8 cellular contexts compared by ENCODE assay signal in genomic region chr15:74950078-74951000, GRCh38. TPM values are rescaled to one million over a fixed set of nuclear protein-coding genes. Genes with fewer than 3 reads are reported as not detected.
DNase-seq lines count a peak whose midpoint lies in the region; ATAC-seq and TF ChIP-seq lines count a peak whose summit lies in the region.

No MANE protein-coding gene starts in this region.

- no peaks in the 10 kb centered on the region for H3K9me3 ChIP-seq in WERI-Rb-1 (ENCODE audit: severe bottlenecking)
- no peaks in the 10 kb centered on the region for H3K9me3 ChIP-seq in breast epithelium

- TF ChIP-seq CTCF in WERI-Rb-1 (IDR thresholded peaks at IDR 0.05; ENCODE audit: low read depth, low read length) (peak; percentile 98), breast epithelium (IDR thresholded peaks at IDR 0.05) (peak; percentile 99), kidney epithelial cell (IDR thresholded peaks at IDR 0.05; ENCODE audit: insufficient read depth, low read length, poor library complexity, severe bottlenecking) (peak; percentile 99)

- H3K36me3 ChIP-seq in WERI-Rb-1 (no peaks in the 10 kb centered on the region), breast epithelium (no peaks in the 10 kb centered on the region), kidney epithelial cell (ENCODE audit: control insufficient read depth, insufficient read depth, low read length) (no peaks in the 10 kb centered on the region)

- no peak for TF ChIP-seq POLR2A in breast epithelium (IDR thresholded peaks at IDR 0.05)

- DNase-seq in NCI-H524 (lab: John Stamatoyannopoulos, UW): peak; percentile 68 to 86
- no peak for DNase-seq in NCI-H524 treated with DMSO at 0.1 percent for 48 hours (lab: John Stamatoyannopoulos, UW)
- peak; percentile 27 for DNase-seq in NCI-H2171 (lab: John Stamatoyannopoulos, UW)
- DNase-seq in WERI-Rb-1: peak; percentile 84
- peak; percentile 67 to 81 for DNase-seq in breast epithelium (ENCODE audit: low spot score in 2 of 2)
- no peak for DNase-seq in kidney epithelial cell (ENCODE audit: low read depth)
- peak; percentile 74 for DNase-seq in stimulated activated CD4-positive, alpha-beta T cell treated with anti-CD3 and anti-CD28 coated beads, Interleukin-4, amount 100 ng/mL, for 1 hour

- no peaks in the 10 kb centered on the region for H3K27me3 ChIP-seq in WERI-Rb-1 (ENCODE audit: insufficient read depth, low read depth, severe bottlenecking)
- H3K27me3 ChIP-seq in breast epithelium: no peaks in the 10 kb centered on the region
- H3K27me3 ChIP-seq in kidney epithelial cell (ENCODE audit: control insufficient read depth, insufficient read depth, low read length): no peaks in the 10 kb centered on the region

- H3K4me3 ChIP-seq in WERI-Rb-1 (ENCODE audit: low read depth, low read length) (no peak overlapping the region), breast epithelium (no peak overlapping the region), kidney epithelial cell (ENCODE audit: low read depth, low read length) (no peak overlapping the region)

- ATAC-seq in HG03442 (IDR thresholded peaks at IDR 0.05; ENCODE audit: unreplicated experiment): no peak

- H3K27ac ChIP-seq in WERI-Rb-1 (peak overlapping the region; percentile 34; the same call in 1 of the 2 replicates), breast epithelium (no peak overlapping the region)

- H3K4me1 ChIP-seq in breast epithelium: peaks cover 0 to 10% of the 10 kb centered on the region in 2 donors

- intact Hi-C loops in breast epithelium (cut with DNase I; ENCODE audit: low total_unique reads): loop anchor here (10.0 kb wide), 1 partner anchor 176 kb away; no protein-coding TSS in a partner anchor

RNA-seq across cellular contexts. Expression of gene RPP25, which starts 6.2 kb away (rescaled TPM):
- total RNA-seq in breast epithelium (10 to 100 TPM in 2 of 3 donors, 1 to 10 TPM in 1; 7.6 to 17.1 (median 13.1) TPM), kidney epithelial cell (9.6 and 12.8 TPM in 2 replicates)

RNA-seq across cellular contexts. Expression of gene COX5A, which starts 12.5 kb away (rescaled TPM):
- 10 to 100 TPM; 55.6 to 73.8 (median 58.3) TPM for total RNA-seq in breast epithelium
- 132 and 136 TPM in 2 replicates for total RNA-seq in kidney epithelial cell

RNA-seq across cellular contexts. Expression of gene FAM219B, which starts 43.7 kb away (rescaled TPM):
- total RNA-seq in breast epithelium (10 to 100 TPM; 51.4 to 72.0 (median 54.1) TPM), kidney epithelial cell (42.2 and 49.3 TPM in 2 replicates)

RNA-seq across cellular contexts. Expression of gene SCAMP5, which starts 45.0 kb away (rescaled TPM):
- total RNA-seq in breast epithelium: 1 to 10 TPM; 2.2 to 7.5 (median 4.5) TPM
- total RNA-seq in kidney epithelial cell: 13.9 and 15.4 TPM in 2 replicates

Comparison
In these comparisons a context has a peak if more than half of its experiments do, and no peak if none do; other contexts are left out.
1. DNase-seq: peak in NCI-H524 (2 of 2), NCI-H2171 (single experiment), WERI-Rb-1 (single experiment), breast epithelium (2 of 2) and stimulated activated CD4-positive, alpha-beta T cell treated with anti-CD3 and anti-CD28 coated beads, Interleukin-4, amount 100 ng/mL, for 1 hour (single experiment); none in NCI-H524 treated with DMSO at 0.1 percent for 48 hours (single experiment) and kidney epithelial cell (single experiment).
2. Peak in every context shown above with its lines, with median percentiles within 50 percentile points of each other: CTCF ChIP-seq.